In genomic region chr5:141383345-141383744, GRCh38 we compare ENCODE assay signal across 2 cellular contexts.
TF ChIP-seq lines count a peak whose summit lies in the region.

No MANE protein-coding gene starts in this region.

TF ChIP-seq in IMR-90, 13 proteins besides CTCF, POLR2A, EP300 and RAD21:
- TF ChIP-seq CHD1 (IDR thresholded peaks at IDR 0.05; ENCODE audit: low read depth, low read length) (no peak), RFX5 (IDR thresholded peaks at IDR 0.05; ENCODE audit: low read depth, low read length) (no peak), ELK1 (IDR thresholded peaks at IDR 0.05; ENCODE audit: borderline replicate concordance, low read depth, low read length) (no peak)

TF ChIP-seq in GM12891, 5 proteins besides CTCF, POLR2A, EP300 and RAD21:
- TF ChIP-seq PAX5 (IDR thresholded peaks at IDR 0.05; ENCODE audit: insufficient read depth, low read length, severe bottlenecking): no peak
- no peak for TF ChIP-seq POLR2AphosphoS5 (IDR thresholded peaks at IDR 0.05; ENCODE audit: low read depth, low read length)
